ENCODE assay signal across 26 cellular contexts in the genomic region with DNA sequence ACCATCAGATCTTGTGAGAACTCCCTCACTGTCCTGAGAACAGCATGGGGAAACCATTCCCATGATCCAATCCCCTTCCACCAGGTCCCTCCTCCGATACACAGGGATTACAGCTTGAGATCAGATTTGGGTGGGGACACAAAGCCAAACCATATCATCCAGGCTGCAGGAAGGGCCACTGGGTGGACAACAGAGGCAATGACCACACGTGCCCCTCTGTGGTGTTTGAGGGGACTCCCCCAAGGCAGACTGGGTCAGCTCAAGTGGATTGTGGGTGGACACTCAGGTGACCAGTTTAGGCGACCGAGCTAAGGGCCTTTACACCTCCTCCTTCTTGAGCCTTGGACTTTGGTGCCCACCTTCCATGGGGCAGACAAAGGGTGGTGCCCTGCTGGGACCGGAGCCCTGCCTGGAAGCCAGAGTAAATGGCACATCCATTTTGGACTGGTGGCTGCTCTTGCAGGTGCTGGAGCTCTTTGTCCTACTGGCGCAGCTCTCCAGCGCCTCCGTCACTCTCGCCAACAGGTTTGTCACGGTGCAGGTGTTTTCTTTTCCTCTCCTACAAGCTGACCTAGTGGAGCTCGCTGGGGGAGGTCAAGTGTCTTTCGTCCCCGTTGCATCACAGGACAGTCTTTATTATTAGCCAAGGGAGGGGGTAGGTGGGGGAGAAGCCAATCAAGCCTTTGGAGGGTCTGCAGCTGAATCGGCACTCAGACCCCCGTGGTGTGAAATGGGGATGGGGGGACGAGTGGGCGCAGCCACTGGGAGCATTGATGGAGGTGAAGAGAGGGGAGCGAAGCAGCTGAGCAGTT. TPM values are rescaled to one million over a fixed set of nuclear protein-coding genes. Genes with fewer than 3 reads are reported as not detected.
DNase-seq lines count a peak whose midpoint lies in the region; TF ChIP-seq lines count a peak whose summit lies in the region.
"Had no signal": no experiment of that assay in that cellular context is flagged by ENCODE, and none has a peak within 500 bp of the region (broad histone marks: within the 10 kb centered on the region; RNA-seq: fewer than 3 reads in every experiment).

No MANE protein-coding gene starts in this region.

- H3K27ac Mint-ChIP-seq in CD14-positive monocyte, result no peak overlapping the region
- no peak overlapping the region for H3K27ac Mint-ChIP-seq in progenitor cell of endocrine pancreas

- H3K4me3 ChIP-seq in coronary artery (no peak overlapping the region), MG63 (no peak overlapping the region)
- H3K4me3 ChIP-seq: A549, psoas muscle, thoracic aorta had no signal

- DNase-seq in activated CD4-positive, alpha-beta T cell treated with anti-CD3 and anti-CD28 coated beads for 1 hour, result peak; percentile 5
- DNase-seq in activated CD4-positive, alpha-beta T cell treated with anti-CD3 and anti-CD28 coated beads, Interleukin-2, amount 50 U/mL, for 48 hours, result no peak
- DNase-seq in CD14-positive monocyte (ENCODE audit: low spot score) (peak; percentile 22), coronary artery (ENCODE audit: low spot score) (peak; percentile 33), progenitor cell of endocrine pancreas (ENCODE audit: low spot score, unreplicated experiment) (peak; percentile 5), DMS 273 (lab: John Stamatoyannopoulos, UW; ENCODE audit: unreplicated experiment) (no peak), MG63 (no peak)
- no peak for DNase-seq in effector CD4-positive, alpha-beta T cell
- DNase-seq: activated CD4-positive, CD25-positive, alpha-beta regulatory T cell treated with anti-CD3 and anti-CD28 coated beads, Interleukin-2, amount 50 U/mL, for 72 hours; BE2C; brain microvascular endothelial cell; COR-L47; cortex of kidney; EL; NCI-H1694 treated with DMSO at 0.1 percent for 48 hours; NCI-H69; SHP77; small intestine; stimulated activated naive CD4-positive, alpha-beta T cell had no signal

- TF ChIP-seq CTCF in CD14-positive monocyte (IDR thresholded peaks at IDR 0.05), result no peak
- TF ChIP-seq CTCF in coronary artery (IDR thresholded peaks at IDR 0.05), result no peak
- TF ChIP-seq CTCF in progenitor cell of endocrine pancreas (IDR thresholded peaks at IDR 0.05; ENCODE audit: unreplicated experiment), result no peak

- H3K4me3 Mint-ChIP-seq in CD14-positive monocyte (no peak overlapping the region), progenitor cell of endocrine pancreas (ENCODE audit: low read depth) (no peak overlapping the region)

- no peaks in the 10 kb centered on the region for H3K36me3 ChIP-seq in MG63
- H3K36me3 ChIP-seq: BE2C, brain microvascular endothelial cell, thoracic aorta had no signal

- H3K27me3 Mint-ChIP-seq in CD14-positive monocyte (ENCODE audit: low read depth in 3 of 3), result peaks cover 0 to 8% (median 3%) of the 10 kb centered on the region in 3 donors
- peaks cover 13% of the 10 kb centered on the region for H3K27me3 Mint-ChIP-seq in progenitor cell of endocrine pancreas

- H3K9me3 Mint-ChIP-seq in CD14-positive monocyte (peaks cover 8 to 22% (median 15%) of the 10 kb centered on the region in 7 donors), progenitor cell of endocrine pancreas (ENCODE audit: low read depth) (peaks cover 5% of the 10 kb centered on the region)

- H3K9me3 ChIP-seq in MG63, result peaks cover 8% of the 10 kb centered on the region
- H3K9me3 ChIP-seq: BE2C had no signal

- H3K27me3 ChIP-seq in MG63, result peaks cover 4% of the 10 kb centered on the region
- H3K27me3 ChIP-seq: BE2C, brain microvascular endothelial cell had no signal

- intact Hi-C loops in CD14-positive monocyte (cut with micrococcal nuclease), result no loop called here

- H3K4me1 Mint-ChIP-seq in CD14-positive monocyte (no peaks in the 10 kb centered on the region), progenitor cell of endocrine pancreas (ENCODE audit: low read depth) (peaks cover under 1% of the 10 kb centered on the region)

- no peak overlapping the region for H3K27ac ChIP-seq in coronary artery
- H3K27ac ChIP-seq: brain microvascular endothelial cell, psoas muscle, thoracic aorta had no signal

- no peaks in the 10 kb centered on the region for H3K36me3 Mint-ChIP-seq in CD14-positive monocyte
- no peaks in the 10 kb centered on the region for H3K36me3 Mint-ChIP-seq in progenitor cell of endocrine pancreas (ENCODE audit: insufficient read depth)

RNA-seq across cellular contexts. Expression of a gene that starts 37.6 kb away (rescaled TPM):
- not detected for polyA plus RNA-seq in CD14-positive monocyte
- not detected in 2 replicates for total RNA-seq in progenitor cell of endocrine pancreas
- not detected in 2 replicates for total RNA-seq in MG63 (2014; rRNA removed; shearing (Covaris generic); ENCODE audit: low replicate concordance)
- total RNA-seq: mononuclear cell, OCI-LY7, psoas muscle, thoracic aorta had no signal
- polyA plus RNA-seq: A549, adipose tissue, neural cell, psoas muscle, small intestine had no signal

Comparison
In these comparisons a context has a peak if more than half of its experiments do, and no peak if none do; other contexts are left out.
1. DNase-seq: peak in activated CD4-positive, alpha-beta T cell treated with anti-CD3 and anti-CD28 coated beads for 1 hour (single experiment), CD14-positive monocyte (single experiment), coronary artery (single experiment) and progenitor cell of endocrine pancreas (single experiment); none in activated CD4-positive, alpha-beta T cell treated with anti-CD3 and anti-CD28 coated beads, Interleukin-2, amount 50 U/mL, for 48 hours (0 of 2), DMS 273 (single experiment), MG63 (single experiment) and effector CD4-positive, alpha-beta T cell (single experiment).